In the genomic region with DNA sequence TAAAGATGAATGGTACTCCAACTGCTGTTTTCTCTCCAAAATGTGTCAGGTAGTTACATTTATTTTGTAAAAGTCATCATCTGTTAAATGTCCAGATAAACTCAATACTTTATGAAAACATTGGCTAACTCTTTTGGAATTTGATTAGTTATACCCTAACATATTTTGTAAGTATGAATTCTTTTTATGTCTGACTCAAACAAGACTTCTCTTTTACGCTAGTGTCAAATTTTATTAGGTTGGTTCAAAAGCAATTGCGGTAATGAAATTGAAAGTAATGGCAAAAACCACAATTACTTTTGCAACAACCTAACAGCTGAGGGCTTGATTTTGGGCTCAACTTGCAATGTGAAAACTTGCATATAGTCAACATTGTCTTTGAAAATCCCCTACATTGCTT, we compare ENCODE assay signal across 14 cellular contexts. TPM values are rescaled to one million over a fixed set of nuclear protein-coding genes. Genes with fewer than 3 reads are reported as not detected.
DNase-seq lines count a peak whose midpoint lies in the region; ATAC-seq and TF ChIP-seq lines count a peak whose summit lies in the region.
"Had no signal": no experiment of that assay in that cellular context is flagged by ENCODE, and none has a peak within 500 bp of the region (broad histone marks: within the 10 kb centered on the region; RNA-seq: fewer than 3 reads in every experiment).

No MANE protein-coding gene starts in this region.

- peaks cover 4% of the 10 kb centered on the region in 2 donors for H3K27me3 Mint-ChIP-seq in CD8-positive, alpha-beta memory T cell

- H3K9ac ChIP-seq in KMS-11, result no peak overlapping the region

- no peak for TF ChIP-seq CTCF in KMS-11 (conservative IDR thresholded peaks at IDR 0.05; ENCODE audit: low read depth, low read length)

- H3K4me2 ChIP-seq in KMS-11, result 0 out of 2 replicates have a peak overlapping the region, but pooled peaks have one; percentile 10
- H3K4me2 ChIP-seq: smooth muscle cell had no signal

- DNase-seq in CD8-positive, alpha-beta memory T cell, result peak in 1 of 5 donors; percentile 20
- peak; percentile 84 for DNase-seq in SIG-M5 treated with dmso at 0.1 percent for 504 hours (lab: John Stamatoyannopoulos, UW; ENCODE audit: unreplicated experiment)
- DNase-seq in myocyte (ENCODE audit: low read depth), result peak; percentile 59
- DNase-seq in SKM-1 treated with dmso at 0.1 percent for 144 hours (lab: John Stamatoyannopoulos, UW; ENCODE audit: unreplicated experiment), result no peak
- no peak for DNase-seq in NCI-H446 treated with DMSO at 0.1 percent for 48 hours (lab: John Stamatoyannopoulos, UW)
- no peak for DNase-seq in HAP-1 (ENCODE audit: low spot score in 2 of 2)
- DNase-seq: DMS 273 treated with DMSO at 0.1 percent for 48 hours, NCI-H1417 treated with DMSO at 0.1 percent for 48 hours, NCI-H446, ovary had no signal

- no peak overlapping the region for H3K4me3 ChIP-seq in CD8-positive, alpha-beta memory T cell (ENCODE audit: low read length)
- H3K4me3 ChIP-seq in KMS-11 (IDR thresholded peaks at IDR 0.05; ENCODE audit: insufficient read depth, low read depth, low read length) (no peak overlapping the region), HAP-1 (no peak overlapping the region)
- H3K4me3 ChIP-seq: ovary, smooth muscle cell had no signal

- POLR2A ChIA-PET in CD8-positive, alpha-beta memory T cell (lab: Charles Lee), result no interaction called here

- CTCF ChIA-PET in CD8-positive, alpha-beta memory T cell (lab: Charles Lee), result interaction anchor here (2.0 kb wide), 1 partner anchor 23 kb away, joined by 4 read pairs; no protein-coding TSS in a partner anchor

- no peak overlapping the region for H2AFZ ChIP-seq in KMS-11 (ENCODE audit: low read depth)

- no peak overlapping the region for H3K27ac ChIP-seq in CD8-positive, alpha-beta memory T cell (ENCODE audit: low read depth, low read length)
- H3K27ac ChIP-seq in KMS-11, result no peak overlapping the region
- H3K27ac ChIP-seq: ovary had no signal

- peak overlapping the region; percentile 10 to 64 (median 46) for H3K4me3 Mint-ChIP-seq in CD8-positive, alpha-beta memory T cell
- H3K4me3 Mint-ChIP-seq: activated naive CD8-positive, alpha-beta T cell had no signal

- no peaks in the 10 kb centered on the region for H3K36me3 ChIP-seq in CD8-positive, alpha-beta memory T cell (ENCODE audit: insufficient read depth, low read length)
- no peaks in the 10 kb centered on the region for H3K36me3 ChIP-seq in KMS-11 (ENCODE audit: insufficient read depth)
- H3K36me3 ChIP-seq in HAP-1 (replicated peaks), result no peaks in the 10 kb centered on the region
- H3K36me3 ChIP-seq: ovary had no signal

- no peak for ATAC-seq in HG02678 (IDR thresholded peaks at IDR 0.05; ENCODE audit: unreplicated experiment)

- in situ Hi-C loops in HAP-1 (cut with MboI; ENCODE audit: low sequenced_read_pairs), result no loop called here

- H3K9me3 Mint-ChIP-seq in CD8-positive, alpha-beta memory T cell, result no peaks in the 10 kb centered on the region

- no peaks in the 10 kb centered on the region for H3K27me3 ChIP-seq in CD8-positive, alpha-beta memory T cell (ENCODE audit: insufficient read depth, low read length, poor library complexity, severe bottlenecking)
- H3K27me3 ChIP-seq in KMS-11 (ENCODE audit: insufficient read depth, low read depth) (no peaks in the 10 kb centered on the region; the same call in 1 of the 2 replicates), HAP-1 (ENCODE audit: low read depth) (no peaks in the 10 kb centered on the region)
- H3K27me3 ChIP-seq: ovary had no signal

- H3K27ac Mint-ChIP-seq in CD8-positive, alpha-beta memory T cell, result no peak overlapping the region
- H3K27ac Mint-ChIP-seq: activated naive CD8-positive, alpha-beta T cell had no signal

- H3K36me3 Mint-ChIP-seq in CD8-positive, alpha-beta memory T cell, result no peaks in the 10 kb centered on the region

- peaks cover 15 to 27% (median 22%) of the 10 kb centered on the region in 3 donors for H3K4me1 Mint-ChIP-seq in CD8-positive, alpha-beta memory T cell

- no peaks in the 10 kb centered on the region for H3K4me1 ChIP-seq in CD8-positive, alpha-beta memory T cell (ENCODE audit: insufficient read depth, low read length)
- H3K4me1 ChIP-seq in KMS-11 (ENCODE audit: low read depth, poor library complexity, severe bottlenecking) (peaks cover 14% of the 10 kb centered on the region), HAP-1 (no peaks in the 10 kb centered on the region)

- no peaks in the 10 kb centered on the region for H3K9me3 ChIP-seq in CD8-positive, alpha-beta memory T cell (ENCODE audit: low read length)
- H3K9me3 ChIP-seq in HAP-1, result no peaks in the 10 kb centered on the region
- H3K9me3 ChIP-seq: ovary had no signal

- no peaks in the 10 kb centered on the region for H3K79me2 ChIP-seq in KMS-11 (ENCODE audit: insufficient read depth, low read depth)

- H4K20me1 ChIP-seq in KMS-11 (ENCODE audit: insufficient read depth), result no peaks in the 10 kb centered on the region

RNA-seq across cellular contexts. Expression of a gene that starts 41.0 kb away (rescaled TPM):
- 10 to 100 TPM; 32.9 to 36.1 TPM for total RNA-seq in CD8-positive, alpha-beta memory T cell
- polyA plus RNA-seq in CD8-positive, alpha-beta memory T cell, result 29.0 TPM
- total RNA-seq in myocyte, result 37.0 and 53.6 TPM in 2 replicates
- 21.9 TPM for polyA plus RNA-seq in myocyte (2012)

Comparison
In these comparisons a context has a peak if more than half of its experiments do, and no peak if none do; other contexts are left out.
1. DNase-seq: peak in SIG-M5 treated with dmso at 0.1 percent for 504 hours (single experiment) and myocyte (single experiment); none in SKM-1 treated with dmso at 0.1 percent for 144 hours (single experiment), NCI-H446 treated with DMSO at 0.1 percent for 48 hours (single experiment) and HAP-1 (0 of 2).